In genomic region chr11:116472661-116473060, GRCh38 we compare ENCODE assay signal across 20 cellular contexts.
DNase-seq lines count a peak whose midpoint lies in the region; ATAC-seq and TF ChIP-seq lines count a peak whose summit lies in the region.
"Had no signal": no experiment of that assay in that cellular context is flagged by ENCODE, and none has a peak within 500 bp of the region (broad histone marks: within the 10 kb centered on the region; RNA-seq: fewer than 3 reads in every experiment).

No MANE protein-coding gene starts in this region.

- peaks cover 0 to 16% (median 2%) of the 10 kb centered on the region in 12 donors for H3K4me1 ChIP-seq in heart left ventricle
- H3K4me1 ChIP-seq in left ventricle myocardium inferior, result peaks cover 12% of the 10 kb centered on the region
- H3K4me1 ChIP-seq in trophoblast cell (ENCODE audit: control insufficient read depth in 1 of 2, insufficient read depth in 2 of 2, low read length in 2 of 2), result peaks cover 11 to 19% of the 10 kb centered on the region in 2 experiments
- H3K4me1 ChIP-seq in A673 (ENCODE audit: insufficient read depth, low read length, poor library complexity, severe bottlenecking), result no peaks in the 10 kb centered on the region
- H3K4me1 ChIP-seq: stomach had no signal

- H3K79me2 ChIP-seq in trophoblast cell (ENCODE audit: control insufficient read depth, insufficient read depth, low read length, poor library complexity), result no peaks in the 10 kb centered on the region

- POLR2A ChIA-PET in A673 (lab: Charles Lee; ENCODE audit: low non-redundant PET), result no interaction called here
- POLR2A ChIA-PET in HEK293T (lab: Yijun Ruan, JAX), result no interaction called here

- H3K79me1 ChIP-seq in trophoblast cell (ENCODE audit: low read length), result peaks cover 15% of the 10 kb centered on the region

- no peak overlapping the region for H3K14ac ChIP-seq in trophoblast cell (ENCODE audit: low read length)

- BruUV-seq in A673 (replicated peaks; lab: Mats Ljungman, UMichigan), result no TSS peak

- H2AK5ac ChIP-seq in trophoblast cell (ENCODE audit: low read length), result no peak overlapping the region

- H4K91ac ChIP-seq in trophoblast cell (ENCODE audit: low read depth, low read length), result no peak overlapping the region

- WGBS in heart left ventricle, 4 donors, result 43 to 73% (median 52%) methylated on average over 1 of the region's 1 CpG
- no CpG with 5 or more reads among the region's 1 CpG for WGBS in trophoblast cell (ENCODE audit: extremely low coverage, insufficient coverage, insufficient read length)

- H4K8ac ChIP-seq in trophoblast cell (ENCODE audit: low read depth, low read length), result no peak overlapping the region

- H3K36me3 ChIP-seq in heart left ventricle (no peaks in the 10 kb centered on the region), left ventricle myocardium inferior (no peaks in the 10 kb centered on the region), trophoblast cell (ENCODE audit: control insufficient read depth in 1 of 2, insufficient read depth in 2 of 2, low read length in 2 of 2) (no peaks in the 10 kb centered on the region), A673 (ENCODE audit: insufficient read depth, low read length, poor library complexity, severe bottlenecking) (no peaks in the 10 kb centered on the region)
- H3K36me3 ChIP-seq: brain microvascular endothelial cell, stomach had no signal

- TF ChIP-seq POLR2A in heart left ventricle (IDR thresholded peaks at IDR 0.05), result no peak

- CTCF ChIA-PET in A673 (lab: Charles Lee), result no interaction called here
- CTCF ChIA-PET in HEK293T (lab: Yijun Ruan, JAX), result no interaction called here

- H4K12ac ChIP-seq in trophoblast cell (ENCODE audit: low read depth, low read length), result no peak overlapping the region

- no peak overlapping the region for H3K4ac ChIP-seq in trophoblast cell (ENCODE audit: low read depth, low read length)

- ATAC-seq in heart left ventricle (peak; percentile 72 to 81 (median 76)), HG03280 (IDR thresholded peaks at IDR 0.05; ENCODE audit: unreplicated experiment) (no peak)
- ATAC-seq: activated CD8-positive, alpha-beta memory T cell treated with anti-CD3 and anti-CD28 coated beads, Interleukin-2, amount 10 ng/mL, durations not matched to agents 7 days and 5 days; foreskin keratinocyte had no signal

- H3K4me3 ChIP-seq in heart left ventricle (no peak overlapping the region), left ventricle myocardium inferior (no peak overlapping the region), trophoblast cell (ENCODE audit: low read depth, low read length) (no peak overlapping the region), A673 (ENCODE audit: low read depth, low read length, poor library complexity, severe bottlenecking) (no peak overlapping the region)
- H3K4me3 ChIP-seq: stomach had no signal

- DNase-seq in heart left ventricle (no peak), cardiac septum (ENCODE audit: low spot score) (no peak), left ventricle myocardium inferior (no peak), trophoblast cell (no peak), A673 (ENCODE audit: low spot score) (no peak), ecto neural progenitor cell (ENCODE audit: low spot score) (no peak), HEK293T (ENCODE audit: extremely low spot score) (no peak)
- DNase-seq: activated CD4-positive, alpha-beta T cell treated with anti-CD3 and anti-CD28 coated beads for 4 hours; activated CD8-positive, alpha-beta memory T cell treated with anti-CD3 and anti-CD28 coated beads, Interleukin-2, amount 10 ng/mL, durations not matched to agents 7 days and 5 days; activated naive CD8-positive, alpha-beta T cell treated with anti-CD3 and anti-CD28 coated beads, Interleukin-2, amount 10 ng/mL, durations not matched to agents 7 days and 5 days; brain microvascular endothelial cell; cortex of kidney; foreskin keratinocyte; kidney glomerular epithelial cell; NCI-H1417 treated with DMSO at 0.1 percent for 48 hours; NCI-H510A; RPMI8226; stimulated activated CD4-positive, alpha-beta T cell treated with anti-CD3 and anti-CD28 coated beads, Interleukin-4, amount 100 ng/mL, for 4 hours; stomach had no signal

- H3K27me3 ChIP-seq in heart left ventricle (peaks cover 0 to 3% (median 0%) of the 10 kb centered on the region in 9 donors), left ventricle myocardium inferior (ENCODE audit: low read depth) (peaks cover 18% of the 10 kb centered on the region), trophoblast cell (ENCODE audit: insufficient read depth, low read length) (no peaks in the 10 kb centered on the region), A673 (replicated peaks; ENCODE audit: insufficient read depth, low read depth, low read length, poor library complexity) (no peaks in the 10 kb centered on the region)
- H3K27me3 ChIP-seq: brain microvascular endothelial cell had no signal

- H3K23ac ChIP-seq in trophoblast cell (ENCODE audit: low read length), result no peak overlapping the region

- intact Hi-C loops in heart left ventricle (cut with DNase I) (no loop called here), cardiac septum (cut with DNase I) (no loop called here), left ventricle myocardium inferior (cut with micrococcal nuclease) (no loop called here), A673 (cut with micrococcal nuclease; ENCODE audit: unreplicated experiment) (no loop called here)

- no peak overlapping the region for H3K18ac ChIP-seq in trophoblast cell (ENCODE audit: low read length)

- no peak overlapping the region for H3K9ac ChIP-seq in trophoblast cell (ENCODE audit: low read length)

- no peak overlapping the region for H3K4me2 ChIP-seq in trophoblast cell (ENCODE audit: low read length)

- TF ChIP-seq CTCF in heart left ventricle (IDR thresholded peaks at IDR 0.05), result no peak
- TF ChIP-seq CTCF in left ventricle myocardium inferior (IDR thresholded peaks at IDR 0.05; ENCODE audit: borderline replicate concordance), result no peak
- TF ChIP-seq CTCF in A673 (conservative IDR thresholded peaks at IDR 0.05; ENCODE audit: low read depth, low read length), result no peak

- H2AFZ ChIP-seq in trophoblast cell (ENCODE audit: insufficient read depth, low read length, poor library complexity), result no peak overlapping the region

- no peak overlapping the region for H2BK5ac ChIP-seq in trophoblast cell (ENCODE audit: low read depth, low read length, poor library complexity)

- no peak overlapping the region for H2BK120ac ChIP-seq in trophoblast cell (ENCODE audit: insufficient read depth, low read length, poor library complexity)

- H3K9me3 ChIP-seq in heart left ventricle (no peaks in the 10 kb centered on the region), left ventricle myocardium inferior (replicated peaks) (no peaks in the 10 kb centered on the region), trophoblast cell (ENCODE audit: insufficient read depth, low read depth, low read length) (peaks cover 1% of the 10 kb centered on the region), A673 (ENCODE audit: low read depth, low read length, poor library complexity, severe bottlenecking) (no peaks in the 10 kb centered on the region)
- H3K9me3 ChIP-seq: stomach had no signal

- no peak overlapping the region for H2BK12ac ChIP-seq in trophoblast cell (ENCODE audit: low read length)

- H3K27ac ChIP-seq in heart left ventricle (peak overlapping the region in 4 of 12 donors; percentile 31 to 75 (median 56)), left ventricle myocardium inferior (replicated peaks) (peak overlapping the region; percentile 17), trophoblast cell (ENCODE audit: low read depth, low read length) (peak overlapping the region; percentile 86), A673 (ENCODE audit: low read depth, low read length, poor library complexity, severe bottlenecking) (no peak overlapping the region)
- H3K27ac ChIP-seq: brain microvascular endothelial cell, foreskin keratinocyte, stomach had no signal

TF ChIP-seq in HEK293T, 16 proteins besides CTCF, POLR2A, EP300 and RAD21:
- TF ChIP-seq FOXM1 (IDR thresholded peaks at IDR 0.05; ENCODE audit: borderline replicate concordance) (no peak), ELF4 (IDR thresholded peaks at IDR 0.05) (no peak), SP1 (IDR thresholded peaks at IDR 0.05) (no peak), L3MBTL2 (conservative IDR thresholded peaks at IDR 0.05) (no peak), LEF1 (IDR thresholded peaks at IDR 0.05; ENCODE audit: borderline replicate concordance) (no peak), TARDBP (IDR thresholded peaks at IDR 0.05) (no peak), NFRKB (IDR thresholded peaks at IDR 0.05) (no peak), BHLHE40 (IDR thresholded peaks at IDR 0.05; ENCODE audit: borderline replicate concordance) (no peak), ZNF384 (IDR thresholded peaks at IDR 0.05) (no peak), HDGF (IDR thresholded peaks at IDR 0.05; ENCODE audit: borderline replicate concordance) (no peak), CTBP1 (IDR thresholded peaks at IDR 0.05; ENCODE audit: borderline replicate concordance) (no peak), FOXK2 (IDR thresholded peaks at IDR 0.05) (no peak), SUZ12 (IDR thresholded peaks at IDR 0.05) (no peak), FOXA1 (IDR thresholded peaks at IDR 0.05) (no peak), ARNT (IDR thresholded peaks at IDR 0.05) (no peak)
- TF ChIP-seq, protein P1, sequence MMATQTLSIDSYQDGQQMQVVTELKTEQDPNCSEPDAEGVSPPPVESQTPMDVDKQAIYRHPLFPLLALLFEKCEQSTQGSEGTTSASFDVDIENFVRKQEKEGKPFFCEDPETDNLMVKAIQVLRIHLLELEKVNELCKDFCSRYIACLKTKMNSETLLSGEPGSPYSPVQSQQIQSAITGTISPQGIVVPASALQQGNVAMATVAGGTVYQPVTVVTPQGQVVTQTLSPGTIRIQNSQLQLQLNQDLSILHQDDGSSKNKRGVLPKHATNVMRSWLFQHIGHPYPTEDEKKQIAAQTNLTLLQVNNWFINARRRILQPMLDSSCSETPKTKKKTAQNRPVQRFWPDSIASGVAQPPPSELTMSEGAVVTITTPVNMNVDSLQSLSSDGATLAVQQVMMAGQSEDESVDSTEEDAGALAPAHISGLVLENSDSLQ (IDR thresholded peaks at IDR 0.05), result no peak
